ENCODE assay signal across 8 cellular contexts in the genomic region with DNA sequence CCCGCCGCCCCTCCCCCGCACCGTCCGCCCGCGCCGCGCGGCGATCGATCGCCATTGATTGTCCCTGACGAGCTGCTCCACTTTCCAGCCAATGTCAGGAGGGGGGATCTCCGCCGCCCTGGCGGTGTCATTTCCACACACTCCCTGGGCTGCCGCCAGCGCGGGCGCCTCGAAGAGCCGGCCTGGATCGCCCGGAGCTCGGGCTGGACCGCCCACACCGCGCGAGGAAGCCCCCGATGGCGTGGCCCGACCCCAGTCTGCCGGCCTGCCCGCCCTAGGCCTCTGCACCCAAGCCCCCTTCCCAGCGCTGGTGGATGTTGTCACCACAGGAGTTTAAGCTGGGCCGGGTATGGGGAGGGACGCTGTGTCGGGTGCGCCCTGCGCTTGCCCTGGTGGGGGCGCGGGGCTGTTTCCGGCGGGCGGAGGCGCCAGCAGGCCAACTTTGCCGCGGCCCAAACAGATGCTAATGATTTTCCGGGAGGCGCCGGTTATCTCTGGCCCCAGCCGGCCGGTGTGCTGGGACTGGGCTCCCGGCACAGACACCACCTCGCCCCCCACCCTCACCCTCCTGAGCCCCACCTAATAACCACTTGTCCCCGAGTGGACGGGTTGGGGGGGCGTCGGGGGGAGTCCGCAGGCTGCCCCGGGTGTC. TPM values are rescaled to one million over a fixed set of nuclear protein-coding genes. Genes with fewer than 3 reads are reported as not detected.
A peak's percentile ranks its signal among the peaks of the same experiment; 100 is the strongest.
DNase-seq lines count a peak whose midpoint lies in the region; ATAC-seq, FAIRE-seq and TF ChIP-seq lines count a peak whose summit lies in the region.

No MANE protein-coding gene starts in this region.

- BruUV-seq in A673 (replicated peaks; lab: Mats Ljungman, UMichigan): no TSS peak

- CTCF ChIA-PET in A673 (lab: Charles Lee): interaction anchor here (1.1 to 1.3 kb wide), 3 partner anchors 11 to 128 kb away, joined by 5 to 13 read pairs (median 12); a partner anchor contains a TSS

- H3K27ac Mint-ChIP-seq in activated naive CD4-positive, alpha-beta T cell treated with anti-CD3 and anti-CD28 coated beads, Interleukin-2, amount 50 U/mL, for 24 hours: no peak overlapping the region
- H3K27ac Mint-ChIP-seq in nephron: peak overlapping the region; percentile 92 to 95 (median 94)

- peak; percentile 35 for ATAC-seq in HG03432 (IDR thresholded peaks at IDR 0.05; ENCODE audit: unreplicated experiment)

- DNase-seq in A673 (ENCODE audit: low spot score): peak; percentile 88
- peak; percentile 61 to 71 for DNase-seq in NOMO-1 (lab: John Stamatoyannopoulos, UW; ENCODE audit: unreplicated experiment in 2 of 2)
- DNase-seq in frontal cortex (ENCODE audit: low spot score in 2 of 2): peak; percentile 90 to 95
- peak in 1 of 2 donors; percentile 91 for DNase-seq in vagina (ENCODE audit: extremely low spot score in 2 of 2)

- TF ChIP-seq POLR2A in vagina (IDR thresholded peaks at IDR 0.05): peak in 1 of 2 donors; percentile 15

- H3K27ac ChIP-seq in A673 (ENCODE audit: low read depth, low read length, poor library complexity, severe bottlenecking) (peak overlapping the region; percentile 58), vagina (peak overlapping the region; percentile 91)

- POLR2A ChIA-PET in A673 (lab: Charles Lee; ENCODE audit: low non-redundant PET): interaction anchor here (0.7 kb wide), 1 partner anchor 23 kb away, joined by 4 read pairs; no protein-coding TSS in a partner anchor

- peak; percentile 43 for TF ChIP-seq CTCF in A673 (conservative IDR thresholded peaks at IDR 0.05; ENCODE audit: low read depth, low read length)
- TF ChIP-seq CTCF in GM12874 (IDR thresholded peaks at IDR 0.05; ENCODE audit: insufficient read depth, low read depth, low read length): peak; percentile 36
- TF ChIP-seq CTCF in nephron (IDR thresholded peaks at IDR 0.05; ENCODE audit: unreplicated experiment in 3 of 3): peak in 1 of 3 experiments; percentile 12
- TF ChIP-seq CTCF in vagina (IDR thresholded peaks at IDR 0.05): peak in 1 of 3 experiments; percentile 40

- no peaks in the 10 kb centered on the region for H3K36me3 Mint-ChIP-seq in activated naive CD4-positive, alpha-beta T cell treated with anti-CD3 and anti-CD28 coated beads, Interleukin-2, amount 50 U/mL, for 24 hours
- no peaks in the 10 kb centered on the region for H3K36me3 Mint-ChIP-seq in nephron (ENCODE audit: low read depth)

- no peaks in the 10 kb centered on the region for H3K27me3 Mint-ChIP-seq in activated naive CD4-positive, alpha-beta T cell treated with anti-CD3 and anti-CD28 coated beads, Interleukin-2, amount 50 U/mL, for 24 hours
- peaks cover 5% of the 10 kb centered on the region for H3K27me3 Mint-ChIP-seq in nephron (ENCODE audit: low read depth)

- H3K4me1 ChIP-seq in A673 (ENCODE audit: insufficient read depth, low read length, poor library complexity, severe bottlenecking) (peaks cover 43% of the 10 kb centered on the region), vagina (peaks cover 53% of the 10 kb centered on the region)

- intact Hi-C loops in A673 (cut with micrococcal nuclease; ENCODE audit: unreplicated experiment): loop anchor here (1.0 to 10.0 kb wide), 2 partner anchors 11 to 207 kb away; a partner anchor contains a TSS
- intact Hi-C loops in vagina (cut with DNase I): loop anchor here (1.0 to 5.0 kb wide), 2 partner anchors 10 to 50 kb away; no protein-coding TSS in a partner anchor

- no peaks in the 10 kb centered on the region for H3K9me3 ChIP-seq in A673 (ENCODE audit: low read depth, low read length, poor library complexity, severe bottlenecking)
- H3K9me3 ChIP-seq in vagina: no peaks in the 10 kb centered on the region

- H3K27me3 ChIP-seq in A673 (replicated peaks; ENCODE audit: insufficient read depth, low read depth, low read length, poor library complexity) (no peaks in the 10 kb centered on the region), vagina (no peaks in the 10 kb centered on the region)

- H3K4me3 ChIP-seq in A673 (ENCODE audit: low read depth, low read length, poor library complexity, severe bottlenecking) (peak overlapping the region; percentile 49), vagina (peak overlapping the region; percentile 49 to 51)

- FAIRE-seq in frontal cortex (lab: Jason Lieb, UNC): no peak

- H3K4me1 Mint-ChIP-seq in activated naive CD4-positive, alpha-beta T cell treated with anti-CD3 and anti-CD28 coated beads, Interleukin-2, amount 50 U/mL, for 24 hours: peaks cover 46% of the 10 kb centered on the region
- H3K4me1 Mint-ChIP-seq in nephron: peaks cover 87% of the 10 kb centered on the region

- H3K9me3 Mint-ChIP-seq in activated naive CD4-positive, alpha-beta T cell treated with anti-CD3 and anti-CD28 coated beads, Interleukin-2, amount 50 U/mL, for 24 hours: no peaks in the 10 kb centered on the region
- no peaks in the 10 kb centered on the region for H3K9me3 Mint-ChIP-seq in nephron

- peak overlapping the region; percentile 68 for H3K4me3 Mint-ChIP-seq in activated naive CD4-positive, alpha-beta T cell treated with anti-CD3 and anti-CD28 coated beads, Interleukin-2, amount 50 U/mL, for 24 hours
- H3K4me3 Mint-ChIP-seq in nephron: peak overlapping the region; percentile 78 to 82 (median 81)

- H3K36me3 ChIP-seq in A673 (ENCODE audit: insufficient read depth, low read length, poor library complexity, severe bottlenecking) (no peaks in the 10 kb centered on the region), vagina (no peaks in the 10 kb centered on the region)

RNA-seq across cellular contexts. Expression of a gene that starts 10.6 kb away (rescaled TPM):
- total RNA-seq in A673 (2021) (56.4 and 57.2 TPM in 2 replicates), frontal cortex (38.7 TPM), vagina (51.8 TPM)
